Comparison of ENCODE assay signal across 26 cellular contexts in the genomic region with DNA sequence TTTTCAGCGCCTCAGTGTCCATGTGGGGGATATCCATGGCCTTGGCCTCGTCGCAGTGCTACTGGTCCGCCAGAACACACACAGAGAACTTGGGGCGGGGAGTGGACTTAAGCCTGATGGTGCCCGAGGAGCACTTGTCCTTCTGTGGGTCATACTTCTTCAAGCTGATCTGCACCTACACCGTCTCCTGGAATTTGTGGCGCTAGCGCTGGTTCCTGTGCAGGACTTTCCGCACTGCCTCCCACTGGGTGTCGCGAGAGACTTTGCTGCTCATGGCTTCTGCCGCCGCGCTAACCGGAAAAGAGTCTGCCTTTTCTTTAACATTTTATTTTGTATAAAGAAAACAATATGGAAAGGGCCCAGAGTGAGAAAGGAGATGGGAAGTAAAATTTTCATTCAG.
"Had no signal": no experiment of that assay in that cellular context is flagged by ENCODE, and none has a peak within 500 bp of the region (broad histone marks: within the 10 kb centered on the region; RNA-seq: fewer than 3 reads in every experiment).

No MANE protein-coding gene starts in this region.

- ATAC-seq: stimulated activated effector memory CD8-positive, alpha-beta T cell treated with anti-CD3 and anti-CD28 coated beads, Interleukin-12 subunit alpha, Interleukin-12 subunit beta, amount 100 ng/mL, for 72 hours; stimulated activated memory B cell treated with anti-CD40 and anti-IgM and Interleukin-4, amounts not matched to agents 10 μg/mL and 1 μg/mL and 100 μg/mL, for 72 hours; stimulated activated naive B cell treated with anti-CD40 and anti-IgM and Interleukin-4, amounts not matched to agents 10 μg/mL and 1 μg/mL and 100 μg/mL, for 72 hours; stimulated activated naive CD8-positive, alpha-beta T cell treated with anti-CD3 and anti-CD28 coated beads, Interleukin-15, amount 100 ng/mL, for 72 hours; stimulated activated naive CD8-positive, alpha-beta T cell treated with anti-CD3 and anti-CD28 coated beads, Interleukin-15, Interleukin-2, amounts not matched to agents 100 U/mL and 50 U/mL, for 24 hours; upper lobe of right lung had no signal

- H3K36me3 ChIP-seq: stomach, suprapubic skin, thoracic aorta, thyroid gland, tibial artery, tibial nerve, transverse colon, upper lobe of left lung, upper lobe of right lung, uterus, vagina had no signal

- FAIRE-seq: urothelium cell line had no signal

- H3K4me1 ChIP-seq: stomach, suprapubic skin, testis, thyroid gland, transverse colon, upper lobe of left lung, upper lobe of right lung, uterus, vagina had no signal

- H3K27ac ChIP-seq: stomach, suprapubic skin, testis, thoracic aorta, thyroid gland, tibial artery, tibial nerve, transverse colon, upper lobe of left lung, upper lobe of right lung, uterus, vagina had no signal

- DNase-seq: stimulated activated CD4-positive, alpha-beta T cell treated with anti-CD3 and anti-CD28 coated beads, Interleukin-2, amount 100 ng/mL, for 48 hours; stimulated activated CD4-positive, alpha-beta T cell treated with anti-CD3 and anti-CD28 coated beads, Interleukin-4, amount 100 ng/mL, for 1 hour; stimulated activated CD4-positive, alpha-beta T cell treated with anti-CD3 and anti-CD28 coated beads, Interleukin-4, amount 100 ng/mL, for 24 hours; stimulated activated CD4-positive, alpha-beta T cell treated with anti-CD3 and anti-CD28 coated beads, Interleukin-4, amount 100 ng/mL, for 4 hours; stimulated activated CD8-positive, alpha-beta memory T cell treated with anti-CD3 and anti-CD28 coated beads, Interleukin-4, amount 100 ng/mL, for 48 hours; stimulated activated naive B cell treated with anti-CD40 and anti-IgM and Interleukin-4, amounts not matched to agents 10 μg/mL and 1 μg/mL and 100 μg/mL, for 72 hours; stimulated activated naive CD4-positive, alpha-beta T cell; stimulated activated naive CD4-positive, alpha-beta T cell treated with Interleukin-2 at 50 U/mL for 16 hours; stimulated activated naive CD8-positive, alpha-beta T cell treated with anti-CD3 and anti-CD28 coated beads, Interleukin-15, amount 100 ng/mL, for 72 hours; stimulated activated naive CD8-positive, alpha-beta T cell treated with anti-CD3 and anti-CD28 coated beads, Interleukin-15, Interleukin-2, amounts not matched to agents 100 U/mL and 50 U/mL, for 24 hours; stomach; substantia nigra; testis; thyroid gland; tibial artery; transverse colon; upper lobe of right lung; uterus had no signal

- H3K4me3 ChIP-seq: stomach, suprapubic skin, thoracic aorta, thyroid gland, tibial artery, tibial nerve, transverse colon, upper lobe of left lung, upper lobe of right lung, uterus, vagina had no signal

- H3K27me3 ChIP-seq: stomach, suprapubic skin, testis, thyroid gland, tibial artery, tibial nerve, transverse colon, upper lobe of left lung, upper lobe of right lung, uterus, vagina had no signal

- H3K9me3 ChIP-seq: stomach, suprapubic skin, testis, thoracic aorta, thyroid gland, tibial artery, tibial nerve, transverse colon, upper lobe of left lung, upper lobe of right lung, uterus, vagina had no signal
